In genomic region chr12:30696486-30696885, GRCh38 we compare ENCODE assay signal across 8 cellular contexts. TPM values are rescaled to one million over a fixed set of nuclear protein-coding genes. Genes with fewer than 3 reads are reported as not detected.
DNase-seq lines count a peak whose midpoint lies in the region; ATAC-seq lines count a peak whose summit lies in the region.

No MANE protein-coding gene starts in this region.

- H3K4me1 Mint-ChIP-seq in activated T-cell treated with anti-CD3 and anti-CD28 coated beads, Interleukin-2, amount 50 U/mL, for 24 hours (ENCODE audit: low read depth) = peaks cover 40% of the 10 kb centered on the region
- H3K4me1 Mint-ChIP-seq in activated T-cell treated with anti-CD3 and anti-CD28 coated beads, Interleukin-2, amount 50 U/mL, for 72 hours (ENCODE audit: low read depth) = peaks cover 36% of the 10 kb centered on the region

- no peaks in the 10 kb centered on the region for H3K9me3 Mint-ChIP-seq in activated T-cell treated with anti-CD3 and anti-CD28 coated beads, Interleukin-2, amount 50 U/mL, for 24 hours
- H3K9me3 Mint-ChIP-seq in activated T-cell treated with anti-CD3 and anti-CD28 coated beads, Interleukin-2, amount 50 U/mL, for 72 hours = no peaks in the 10 kb centered on the region

- H3K36me3 Mint-ChIP-seq in activated T-cell treated with anti-CD3 and anti-CD28 coated beads, Interleukin-2, amount 50 U/mL, for 24 hours (ENCODE audit: low read depth) = peaks cover 19% of the 10 kb centered on the region
- H3K36me3 Mint-ChIP-seq in activated T-cell treated with anti-CD3 and anti-CD28 coated beads, Interleukin-2, amount 50 U/mL, for 72 hours (ENCODE audit: insufficient read depth in 2 of 2) = peaks cover 0 to 3% of the 10 kb centered on the region in 2 donors

- peak overlapping the region in 1 of 2 donors; percentile 92 for H3K9ac ChIP-seq in stomach smooth muscle (ENCODE audit: low read length in 2 of 2)

- no peak for ATAC-seq in activated T-cell treated with anti-CD3 and anti-CD28 coated beads, Interleukin-2, amount 50 U/mL, for 72 hours (replicated peaks in 1 of 2)
- ATAC-seq in GM21423 (IDR thresholded peaks at IDR 0.05; ENCODE audit: unreplicated experiment) = no peak

- DNase-seq in activated T-cell treated with anti-CD3 and anti-CD28 coated beads, Interleukin-2, amount 50 U/mL, for 24 hours = peak; percentile 31
- no peak for DNase-seq in activated T-cell treated with anti-CD3 and anti-CD28 coated beads for 4 hours
- no peak for DNase-seq in activated T-cell treated with anti-CD3 and anti-CD28 coated beads, Interleukin-2, amount 50 U/mL, for 72 hours
- peak; percentile 55 for DNase-seq in islet precursor cell
- DNase-seq in central memory CD4-positive, alpha-beta T cell = no peak
- DNase-seq in NCI-H345 treated with DMSO at 0.1 percent for 48 hours (lab: John Stamatoyannopoulos, UW; ENCODE audit: unreplicated experiment) = no peak

- H3K36me3 ChIP-seq in stomach smooth muscle (ENCODE audit: control insufficient read depth in 2 of 2, insufficient read depth in 2 of 2, low read length in 2 of 2) = no peaks in the 10 kb centered on the region

- H3K27me3 Mint-ChIP-seq in activated T-cell treated with anti-CD3 and anti-CD28 coated beads, Interleukin-2, amount 50 U/mL, for 24 hours = no peaks in the 10 kb centered on the region
- H3K27me3 Mint-ChIP-seq in activated T-cell treated with anti-CD3 and anti-CD28 coated beads, Interleukin-2, amount 50 U/mL, for 72 hours (ENCODE audit: low read depth) = peaks cover 6% of the 10 kb centered on the region

- peak overlapping the region; percentile 98 for H3K27ac Mint-ChIP-seq in activated T-cell treated with anti-CD3 and anti-CD28 coated beads, Interleukin-2, amount 50 U/mL, for 24 hours
- H3K27ac Mint-ChIP-seq in activated T-cell treated with anti-CD3 and anti-CD28 coated beads, Interleukin-2, amount 50 U/mL, for 72 hours = peak overlapping the region; percentile 99

- no peaks in the 10 kb centered on the region for H3K9me3 ChIP-seq in stomach smooth muscle (ENCODE audit: control insufficient read depth in 2 of 2, low read length in 2 of 2)

- peaks cover 16% of the 10 kb centered on the region for H3K4me1 ChIP-seq in stomach smooth muscle (ENCODE audit: control insufficient read depth, insufficient read depth, low read length)

- H3K4me3 ChIP-seq in stomach smooth muscle (ENCODE audit: low read length in 2 of 2) = peak overlapping the region; percentile 92 to 100

- no peaks in the 10 kb centered on the region for H3K27me3 ChIP-seq in stomach smooth muscle (ENCODE audit: control insufficient read depth in 1 of 2, insufficient read depth in 2 of 2, low read length in 2 of 2)

- H3K27ac ChIP-seq in stomach smooth muscle (ENCODE audit: low read length) = no peak overlapping the region

- H3K4me3 Mint-ChIP-seq in activated T-cell treated with anti-CD3 and anti-CD28 coated beads, Interleukin-2, amount 50 U/mL, for 24 hours = peak overlapping the region; percentile 90
- H3K4me3 Mint-ChIP-seq in activated T-cell treated with anti-CD3 and anti-CD28 coated beads, Interleukin-2, amount 50 U/mL, for 72 hours = peak overlapping the region; percentile 93 to 95

RNA-seq across cellular contexts. Expression of gene IPO8, which starts 0.8 kb away (rescaled TPM):
- 10 to 100 TPM; 39.2 to 46.4 TPM for total RNA-seq in activated T-cell treated with anti-CD3 and anti-CD28 coated beads, Interleukin-2, amount 50 U/mL, for 72 hours

RNA-seq across cellular contexts. Expression of gene CAPRIN2, which starts 58.3 kb away (rescaled TPM):
- 10 to 100 TPM; 22.8 to 24.6 TPM for total RNA-seq in activated T-cell treated with anti-CD3 and anti-CD28 coated beads, Interleukin-2, amount 50 U/mL, for 72 hours

Comparison
In these comparisons a context has a peak if more than half of its experiments do, and no peak if none do; other contexts are left out.
1. DNase-seq: peak in activated T-cell treated with anti-CD3 and anti-CD28 coated beads, Interleukin-2, amount 50 U/mL, for 24 hours (single experiment) and islet precursor cell (single experiment); none in activated T-cell treated with anti-CD3 and anti-CD28 coated beads for 4 hours (single experiment), activated T-cell treated with anti-CD3 and anti-CD28 coated beads, Interleukin-2, amount 50 U/mL, for 72 hours (0 of 2), central memory CD4-positive, alpha-beta T cell (single experiment) and NCI-H345 treated with DMSO at 0.1 percent for 48 hours (single experiment).